12 cellular contexts compared by ENCODE assay signal in the genomic region with DNA sequence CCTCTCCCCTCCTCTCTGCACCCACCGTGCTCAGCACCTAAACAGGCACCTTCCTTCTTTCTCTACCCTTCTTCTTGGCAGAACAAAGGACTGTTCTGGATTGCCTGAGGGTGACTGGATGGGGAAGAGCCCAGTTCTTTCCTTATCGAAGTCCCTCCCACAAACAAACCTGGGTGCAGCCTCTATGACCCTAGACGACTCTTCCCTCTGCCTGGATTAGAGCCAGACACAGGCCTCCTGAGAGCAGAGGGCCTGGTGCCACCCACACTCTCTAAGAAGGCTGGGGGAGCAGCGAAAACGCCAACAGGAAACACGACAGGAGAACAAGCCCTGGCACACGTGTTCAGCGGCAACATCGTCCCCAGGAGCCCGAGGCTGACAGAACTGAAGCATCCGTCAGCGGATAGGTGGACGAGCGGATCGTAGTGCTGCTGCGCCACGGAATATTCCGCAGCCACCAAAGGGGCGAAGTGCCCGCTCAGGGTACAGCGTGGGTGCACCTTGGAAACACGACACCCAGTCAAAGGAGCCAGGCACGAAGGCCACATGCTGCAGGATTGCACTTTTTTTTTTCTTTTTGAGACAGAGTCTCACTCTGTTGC. TPM values are rescaled to one million over a fixed set of nuclear protein-coding genes. Genes with fewer than 3 reads are reported as not detected.
"Had no signal": no experiment of that assay in that cellular context is flagged by ENCODE, and none has a peak within 500 bp of the region (broad histone marks: within the 10 kb centered on the region; RNA-seq: fewer than 3 reads in every experiment).

No MANE protein-coding gene starts in this region.

- H3K4me3 ChIP-seq: esophagus muscularis mucosa, hepatocyte, left ventricle myocardium inferior had no signal

- H3K27ac ChIP-seq: esophagus muscularis mucosa, hepatocyte, left ventricle myocardium inferior had no signal

- DNase-seq: activated CD4-positive, alpha-beta T cell treated with anti-CD3 and anti-CD28 coated beads for 1 hour; activated CD4-positive, alpha-beta T cell treated with anti-CD3 and anti-CD28 coated beads, Interleukin-2, amount 50 U/mL, for 48 hours; activated CD8-positive, alpha-beta memory T cell treated with anti-CD3 and anti-CD28 coated beads, Interleukin-2, amount 10 ng/mL, durations not matched to agents 7 days and 5 days; activated naive CD4-positive, alpha-beta T cell treated with anti-CD3 and anti-CD28 coated beads, Interleukin-2, amount 50 U/mL, for 16 hours; activated T-cell treated with anti-CD3 and anti-CD28 coated beads, Interleukin-2, amount 50 U/mL, for 1 hour; left ventricle myocardium inferior; mesenchymal stem cell; nucleus accumbens; stimulated activated CD4-positive, alpha-beta T cell treated with anti-CD3 and anti-CD28 coated beads, Interleukin-2, amount 100 ng/mL, for 48 hours had no signal

RNA-seq across cellular contexts. Expression of gene RIMBP2, which starts 38.0 kb away (rescaled TPM):
- total RNA-seq: activated CD8-positive, alpha-beta memory T cell treated with anti-CD3 and anti-CD28 coated beads, Interleukin-2, amount 10 ng/mL, durations not matched to agents 7 days and 5 days; left ventricle myocardium inferior; natural killer cell treated with Interleukin-12 subunit alpha and Interleukin-12 subunit beta and Interleukin-15 and Interleukin-18, amount 100 ng/mL, for 72 hours had no signal
